1 cellular context compared by ENCODE assay signal in the genomic region with DNA sequence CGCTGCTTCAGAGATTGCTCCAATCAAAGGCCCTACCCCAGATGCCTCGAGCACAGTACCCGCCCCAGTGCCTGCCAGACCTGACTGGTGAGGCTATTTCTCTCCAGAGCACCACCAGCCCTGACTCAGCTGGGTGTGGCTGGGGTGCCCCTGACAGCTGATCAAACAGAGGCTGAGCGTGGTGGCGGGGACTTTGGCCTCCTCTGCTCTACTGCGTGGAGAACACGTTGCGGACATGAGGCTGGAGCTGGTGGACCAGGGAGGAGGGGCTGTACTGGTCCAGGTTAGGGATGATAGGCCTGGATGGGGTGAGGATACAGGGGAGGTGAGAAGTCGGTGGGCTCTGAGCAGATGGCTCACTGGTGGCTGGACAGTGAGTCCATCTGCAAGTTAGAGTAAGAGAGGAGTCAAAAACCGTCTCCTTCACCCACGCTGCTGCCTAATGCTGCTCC.
TF ChIP-seq lines count a peak whose summit lies in the region.

No MANE protein-coding gene starts in this region.

TF ChIP-seq in K562, 482 proteins besides CTCF, POLR2A, EP300 and RAD21 (continued from another document):
- TF ChIP-seq, protein P1, sequence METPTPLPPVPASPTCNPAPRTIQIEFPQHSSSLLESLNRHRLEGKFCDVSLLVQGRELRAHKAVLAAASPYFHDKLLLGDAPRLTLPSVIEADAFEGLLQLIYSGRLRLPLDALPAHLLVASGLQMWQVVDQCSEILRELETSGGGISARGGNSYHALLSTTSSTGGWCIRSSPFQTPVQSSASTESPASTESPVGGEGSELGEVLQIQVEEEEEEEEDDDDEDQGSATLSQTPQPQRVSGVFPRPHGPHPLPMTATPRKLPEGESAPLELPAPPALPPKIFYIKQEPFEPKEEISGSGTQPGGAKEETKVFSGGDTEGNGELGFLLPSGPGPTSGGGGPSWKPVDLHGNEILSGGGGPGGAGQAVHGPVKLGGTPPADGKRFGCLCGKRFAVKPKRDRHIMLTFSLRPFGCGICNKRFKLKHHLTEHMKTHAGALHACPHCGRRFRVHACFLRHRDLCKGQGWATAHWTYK (CRISPR knock-in tag; IDR thresholded peaks at IDR 0.05), result no peak
- TF ChIP-seq ADNP (tag; IDR thresholded peaks at IDR 0.05), result no peak
- TF ChIP-seq TFAP4 (CRISPR knock-in tag; IDR thresholded peaks at IDR 0.05; ENCODE audit: borderline replicate concordance), result peak; percentile 91
- 0 out of 2 replicates have a peak, but pooled peaks have one; percentile 6 for TF ChIP-seq CBFA2T2 (conservative IDR thresholded peaks at IDR 0.05)
- TF ChIP-seq DACH1 (IDR thresholded peaks at IDR 0.05; ENCODE audit: partially characterized antibody), result peak; percentile 21
